ENCODE assay signal across 8 cellular contexts in genomic region chr7:130242198-130243014, GRCh38. TPM values are rescaled to one million over a fixed set of nuclear protein-coding genes. Genes with fewer than 3 reads are reported as not detected.
A peak's percentile ranks its signal among the peaks of the same experiment; 100 is the strongest.
DNase-seq lines count a peak whose midpoint lies in the region; ATAC-seq and TF ChIP-seq lines count a peak whose summit lies in the region.

No MANE protein-coding gene starts in this region.

- no peak overlapping the region for H3K4me2 ChIP-seq in GM23248 (ENCODE audit: unreplicated experiment)

- 20 to 28% methylated on average over 5 of the region's 5 CpGs for WGBS in GM23248 (ENCODE audit: low coverage in 1 of 2, low lambda C conversion rate in 2 of 2, missing lambda C conversion rate in 2 of 2), 2 experiments

- peaks cover 0 to 2% of the 10 kb centered on the region in 2 experiments for H3K9me3 ChIP-seq in CD4-positive, CD25-positive, alpha-beta regulatory T cell (ENCODE audit: control insufficient read depth in 2 of 2, low read length in 2 of 2)
- H3K9me3 ChIP-seq in GM23248 (ENCODE audit: low read depth) (no peaks in the 10 kb centered on the region), mucosa of descending colon (no peaks in the 10 kb centered on the region)

- peaks cover 11% of the 10 kb centered on the region; the same call in 1 of the 2 replicates for H3F3A ChIP-seq in GM23248 (ENCODE audit: insufficient read depth)

- no peaks in the 10 kb centered on the region for H3K9me2 ChIP-seq in GM23248 (ENCODE audit: insufficient read depth)

- ATAC-seq in CD4-positive, CD25-positive, alpha-beta regulatory T cell (ENCODE audit: low read depth in 2 of 2): peak in 1 of 2 donors; percentile 47
- ATAC-seq in effector memory CD8-positive, alpha-beta T cell (replicated peaks): peak; percentile 55
- ATAC-seq in mucosa of descending colon (peak; percentile 79), GM18861 (IDR thresholded peaks at IDR 0.05; ENCODE audit: unreplicated experiment) (no peak)

- no peaks in the 10 kb centered on the region for H3K27me3 ChIP-seq in CD4-positive, CD25-positive, alpha-beta regulatory T cell (ENCODE audit: control insufficient read depth, insufficient read depth, low read length)
- H3K27me3 ChIP-seq in GM23248 (replicated peaks; ENCODE audit: insufficient read depth): no peaks in the 10 kb centered on the region

- peak; percentile 33 for TF ChIP-seq CTCF in mucosa of descending colon (IDR thresholded peaks at IDR 0.05)

- H3K79me2 ChIP-seq in GM23248 (ENCODE audit: insufficient read depth): no peaks in the 10 kb centered on the region

- H3K9me3 Mint-ChIP-seq in CD4-positive, CD25-positive, alpha-beta regulatory T cell: peaks cover 0 to 7% (median 2%) of the 10 kb centered on the region in 7 donors
- H3K9me3 Mint-ChIP-seq in effector memory CD8-positive, alpha-beta T cell: no peaks in the 10 kb centered on the region

- in situ Hi-C loops in GM23248 (cut with MboI): loop anchor here (25.0 kb wide), 1 partner anchor 470 kb away; no protein-coding TSS in a partner anchor

- H3K4me1 Mint-ChIP-seq in CD4-positive, CD25-positive, alpha-beta regulatory T cell: peaks cover 0 to 3% (median 2%) of the 10 kb centered on the region in 4 donors
- H3K4me1 Mint-ChIP-seq in effector memory CD8-positive, alpha-beta T cell (ENCODE audit: low read depth in 2 of 2): peaks cover 0 to 6% of the 10 kb centered on the region in 2 donors

- H3K27ac ChIP-seq in CD4-positive, CD25-positive, alpha-beta regulatory T cell (ENCODE audit: insufficient read depth, low read length, poor library complexity, severe bottlenecking): no peak overlapping the region
- H3K27ac ChIP-seq in GM23248: no peak overlapping the region

- no peak overlapping the region for H3K27ac Mint-ChIP-seq in CD4-positive, CD25-positive, alpha-beta regulatory T cell
- H3K27ac Mint-ChIP-seq in effector memory CD8-positive, alpha-beta T cell: no peak overlapping the region

- no peaks in the 10 kb centered on the region for H3K36me3 ChIP-seq in CD4-positive, CD25-positive, alpha-beta regulatory T cell (ENCODE audit: control insufficient read depth, insufficient read depth, low read length)
- H3K36me3 ChIP-seq in GM23248 (ENCODE audit: low read depth) (no peaks in the 10 kb centered on the region), mucosa of descending colon (ENCODE audit: low read depth) (no peaks in the 10 kb centered on the region)

- H3K27me3 Mint-ChIP-seq in CD4-positive, CD25-positive, alpha-beta regulatory T cell: peaks cover 53% of the 10 kb centered on the region
- peaks cover 26 to 44% of the 10 kb centered on the region in 2 donors for H3K27me3 Mint-ChIP-seq in effector memory CD8-positive, alpha-beta T cell

- H3K9ac ChIP-seq in GM23248: no peak overlapping the region

- no peaks in the 10 kb centered on the region for H3K36me3 Mint-ChIP-seq in CD4-positive, CD25-positive, alpha-beta regulatory T cell
- H3K36me3 Mint-ChIP-seq in effector memory CD8-positive, alpha-beta T cell (ENCODE audit: insufficient read depth): no peaks in the 10 kb centered on the region

- no peaks in the 10 kb centered on the region for H3K4me1 ChIP-seq in CD4-positive, CD25-positive, alpha-beta regulatory T cell (ENCODE audit: control insufficient read depth, insufficient read depth, low read length, poor library complexity, severe bottlenecking)
- peaks cover 13% of the 10 kb centered on the region for H3K4me1 ChIP-seq in GM23248 (ENCODE audit: insufficient read depth)
- H3K4me1 ChIP-seq in mucosa of descending colon (ENCODE audit: low read depth): no peaks in the 10 kb centered on the region

- no peak overlapping the region for H3K4me3 ChIP-seq in CD4-positive, CD25-positive, alpha-beta regulatory T cell (ENCODE audit: low read depth, low read length)
- no peak overlapping the region for H3K4me3 ChIP-seq in GM23248
- H3K4me3 ChIP-seq in mucosa of descending colon: no peak overlapping the region

- no peak overlapping the region for H2AFZ ChIP-seq in GM23248

- H4K20me1 ChIP-seq in GM23248 (ENCODE audit: insufficient read depth): no peaks in the 10 kb centered on the region

- peak; percentile 4 to 38 (median 31) for DNase-seq in CD4-positive, CD25-positive, alpha-beta regulatory T cell
- peak; percentile 88 for DNase-seq in GM23248
- DNase-seq in NCI-H226: peak; percentile 75
- peak; percentile 67 to 75 for DNase-seq in activated CD4-positive, alpha-beta T cell treated with anti-CD3 and anti-CD28 coated beads, Interleukin-2, amount 50 U/mL, for 48 hours
- DNase-seq in effector memory CD8-positive, alpha-beta T cell: peak; percentile 22 to 31 (median 23)
- peak in 2 of 3 donors; percentile 74 to 78 for DNase-seq in mucosa of descending colon
- peak; percentile 17 to 22 for DNase-seq in stimulated activated CD8-positive, alpha-beta memory T cell treated with anti-CD3 and anti-CD28 coated beads, Interleukin-7, amount 100 ng/mL, for 48 hours (ENCODE audit: extremely low read depth in 1 of 2, low read depth in 1 of 2)

- H3K4me3 Mint-ChIP-seq in CD4-positive, CD25-positive, alpha-beta regulatory T cell: no peak overlapping the region
- H3K4me3 Mint-ChIP-seq in effector memory CD8-positive, alpha-beta T cell: no peak overlapping the region

- intact Hi-C loops in mucosa of descending colon (cut with DNase I, micrococcal nuclease): no loop called here

RNA-seq across cellular contexts. Expression of gene CPA2, which starts 24.3 kb away (rescaled TPM):
- not detected for total RNA-seq in CD4-positive, CD25-positive, alpha-beta regulatory T cell
- polyA plus RNA-seq in CD4-positive, CD25-positive, alpha-beta regulatory T cell: not detected
- not detected in 2 replicates for total RNA-seq in GM23248 (2014; rRNA removed; shearing (Covaris generic))
- polyA plus RNA-seq in GM23248 (2016; fragmentation: Nextera tagmentation; extraction: Ambion mirVana): not detected in 2 replicates
- 1 to 10 TPM in 2 of 3 donors, under 1 TPM in 1; 0.22 to 2.6 (median 2.1) TPM for total RNA-seq in mucosa of descending colon

RNA-seq across cellular contexts. Expression of gene SSMEM1, which starts 34.7 kb away (rescaled TPM):
- total RNA-seq in CD4-positive, CD25-positive, alpha-beta regulatory T cell: not detected
- polyA plus RNA-seq in CD4-positive, CD25-positive, alpha-beta regulatory T cell: not detected
- total RNA-seq in GM23248 (2014; rRNA removed; shearing (Covaris generic)): not detected in 2 replicates
- polyA plus RNA-seq in GM23248 (2016; fragmentation: Nextera tagmentation; extraction: Ambion mirVana): not detected in 2 replicates
- not detected for total RNA-seq in mucosa of descending colon

RNA-seq across cellular contexts. Expression of gene TMEM209, which starts 37.2 kb away (rescaled TPM):
- total RNA-seq in CD4-positive, CD25-positive, alpha-beta regulatory T cell: 27.5 TPM
- polyA plus RNA-seq in CD4-positive, CD25-positive, alpha-beta regulatory T cell: 10 to 100 TPM; 41.3 to 57.9 (median 47.3) TPM
- total RNA-seq in GM23248 (2014; rRNA removed; shearing (Covaris generic)): 11.7 and 16.4 TPM in 2 replicates
- polyA plus RNA-seq in GM23248 (2016; fragmentation: Nextera tagmentation; extraction: Ambion mirVana): 17.0 and 18.3 TPM in 2 replicates
- total RNA-seq in mucosa of descending colon: 10 to 100 TPM; 19.1 to 28.9 (median 27.6) TPM

RNA-seq across cellular contexts. Expression of gene CPA4, which starts 50.6 kb away (rescaled TPM):
- total RNA-seq in CD4-positive, CD25-positive, alpha-beta regulatory T cell: not detected
- polyA plus RNA-seq in CD4-positive, CD25-positive, alpha-beta regulatory T cell: not detected
- total RNA-seq in GM23248 (2014; rRNA removed; shearing (Covaris generic)): 8.6 and 16.7 TPM in 2 replicates
- polyA plus RNA-seq in GM23248 (2016; fragmentation: Nextera tagmentation; extraction: Ambion mirVana): 10.4 and 11.9 TPM in 2 replicates
- total RNA-seq in mucosa of descending colon: not detected

Comparison
In these comparisons a context has a peak if more than half of its experiments do, and no peak if none do; other contexts are left out.
1. DNase-seq: peak in every context shown above with its lines; median percentile 88 in GM23248; 76 in mucosa of descending colon; 75 in NCI-H226; 71 in activated CD4-positive, alpha-beta T cell treated with anti-CD3 and anti-CD28 coated beads, Interleukin-2, amount 50 U/mL, for 48 hours; 31 in CD4-positive, CD25-positive, alpha-beta regulatory T cell; 23 in effector memory CD8-positive, alpha-beta T cell; 20 in stimulated activated CD8-positive, alpha-beta memory T cell treated with anti-CD3 and anti-CD28 coated beads, Interleukin-7, amount 100 ng/mL, for 48 hours.